ENCODE assay signal across 7 cellular contexts in genomic region chr19:911197-912033, GRCh38. TPM values are rescaled to one million over a fixed set of nuclear protein-coding genes. Genes with fewer than 3 reads are reported as not detected.
DNase-seq lines count a peak whose midpoint lies in the region; ATAC-seq and TF ChIP-seq lines count a peak whose summit lies in the region.
"Had no signal": no experiment of that assay in that cellular context is flagged by ENCODE, and none has a peak within 500 bp of the region (broad histone marks: within the 10 kb centered on the region; RNA-seq: fewer than 3 reads in every experiment).

No MANE protein-coding gene starts in this region.

- H3K27ac Mint-ChIP-seq in endothelial cell (ENCODE audit: unreplicated experiment), result no peak overlapping the region
- H3K27ac Mint-ChIP-seq in stimulated activated naive B cell treated with anti-CD40 and anti-IgM and Interleukin-4, amounts not matched to agents 10 μg/mL and 1 μg/mL and 100 μg/mL, for 72 hours, result peak overlapping the region; percentile 31

- H3K4me1 Mint-ChIP-seq in endothelial cell (ENCODE audit: unreplicated experiment), result no peaks in the 10 kb centered on the region
- H3K4me1 Mint-ChIP-seq in stimulated activated naive B cell treated with anti-CD40 and anti-IgM and Interleukin-4, amounts not matched to agents 10 μg/mL and 1 μg/mL and 100 μg/mL, for 72 hours, result peaks cover 25 to 50% of the 10 kb centered on the region in 2 donors

- no peak for ATAC-seq in stimulated activated naive B cell treated with anti-CD40 and anti-IgM and Interleukin-4, amounts not matched to agents 10 μg/mL and 1 μg/mL and 100 μg/mL, for 72 hours (replicated peaks)
- no peak for ATAC-seq in HG02623 (IDR thresholded peaks at IDR 0.05; ENCODE audit: unreplicated experiment)

- peaks cover 3% of the 10 kb centered on the region for H3K36me3 Mint-ChIP-seq in endothelial cell (ENCODE audit: low read depth, unreplicated experiment)
- H3K36me3 Mint-ChIP-seq in stimulated activated naive B cell treated with anti-CD40 and anti-IgM and Interleukin-4, amounts not matched to agents 10 μg/mL and 1 μg/mL and 100 μg/mL, for 72 hours, result peaks cover 5 to 16% of the 10 kb centered on the region in 2 donors

- no peak for TF ChIP-seq CTCF in endothelial cell (IDR thresholded peaks at IDR 0.05; ENCODE audit: unreplicated experiment)

- H3K9me3 Mint-ChIP-seq in endothelial cell (ENCODE audit: unreplicated experiment), result no peaks in the 10 kb centered on the region
- no peaks in the 10 kb centered on the region for H3K9me3 Mint-ChIP-seq in stimulated activated naive B cell treated with anti-CD40 and anti-IgM and Interleukin-4, amounts not matched to agents 10 μg/mL and 1 μg/mL and 100 μg/mL, for 72 hours

- peak overlapping the region; percentile 71 for H3K4me3 Mint-ChIP-seq in endothelial cell (ENCODE audit: unreplicated experiment)
- H3K4me3 Mint-ChIP-seq in stimulated activated naive B cell treated with anti-CD40 and anti-IgM and Interleukin-4, amounts not matched to agents 10 μg/mL and 1 μg/mL and 100 μg/mL, for 72 hours, result peak overlapping the region; percentile 68 to 69

- peaks cover 5% of the 10 kb centered on the region for H3K27me3 Mint-ChIP-seq in endothelial cell (ENCODE audit: unreplicated experiment)
- H3K27me3 Mint-ChIP-seq in stimulated activated naive B cell treated with anti-CD40 and anti-IgM and Interleukin-4, amounts not matched to agents 10 μg/mL and 1 μg/mL and 100 μg/mL, for 72 hours, result peaks cover 0 to 6% of the 10 kb centered on the region in 2 donors

- peak; percentile 45 for DNase-seq in activated T-cell treated with anti-CD3 and anti-CD28 coated beads, Interleukin-2, amount 50 U/mL, for 1 hour
- DNase-seq in activated T-cell treated with anti-CD3 and anti-CD28 coated beads for 4 hours, result no peak
- no peak for DNase-seq in endothelial cell (ENCODE audit: low spot score)
- no peak for DNase-seq in stimulated activated naive B cell treated with anti-CD40 and anti-IgM and Interleukin-4, amounts not matched to agents 10 μg/mL and 1 μg/mL and 100 μg/mL, for 72 hours
- no peak for DNase-seq in mucosa of gallbladder (ENCODE audit: low spot score)
- DNase-seq: NCI-H1436 had no signal

RNA-seq across cellular contexts. Expression of gene R3HDM4, which starts 1.6 kb away (rescaled TPM):
- 40.6 TPM for total RNA-seq in endothelial cell (ENCODE audit: unreplicated experiment)
- total RNA-seq in mucosa of gallbladder, result 47.5 TPM

RNA-seq across cellular contexts. Expression of gene KISS1R, which starts 5.7 kb away (rescaled TPM):
- total RNA-seq in endothelial cell (ENCODE audit: unreplicated experiment), result not detected
- 0.17 TPM for total RNA-seq in mucosa of gallbladder

RNA-seq across cellular contexts. Expression of gene ARID3A, which starts 14.4 kb away (rescaled TPM):
- total RNA-seq in endothelial cell (ENCODE audit: unreplicated experiment) (108 TPM), mucosa of gallbladder (7.0 TPM)

RNA-seq across cellular contexts. Expression of gene RNU6-9, which starts 18.1 kb away (rescaled TPM):
- total RNA-seq in endothelial cell (ENCODE audit: unreplicated experiment) (not detected), mucosa of gallbladder (not detected)

RNA-seq across cellular contexts. Expression of gene MED16, which starts 18.4 kb away (rescaled TPM):
- 66.5 TPM for total RNA-seq in endothelial cell (ENCODE audit: unreplicated experiment)
- 66.9 TPM for total RNA-seq in mucosa of gallbladder

Comparison
In these comparisons a context has a peak if more than half of its experiments do, and no peak if none do; other contexts are left out.
1. RNA of gene ARID3A, which starts 14.4 kb away (total RNA-seq): 108 TPM in endothelial cell (single experiment); 7.0 TPM in mucosa of gallbladder (single experiment); every median in the first group is over 10 times any median in the second.